In the genomic region with DNA sequence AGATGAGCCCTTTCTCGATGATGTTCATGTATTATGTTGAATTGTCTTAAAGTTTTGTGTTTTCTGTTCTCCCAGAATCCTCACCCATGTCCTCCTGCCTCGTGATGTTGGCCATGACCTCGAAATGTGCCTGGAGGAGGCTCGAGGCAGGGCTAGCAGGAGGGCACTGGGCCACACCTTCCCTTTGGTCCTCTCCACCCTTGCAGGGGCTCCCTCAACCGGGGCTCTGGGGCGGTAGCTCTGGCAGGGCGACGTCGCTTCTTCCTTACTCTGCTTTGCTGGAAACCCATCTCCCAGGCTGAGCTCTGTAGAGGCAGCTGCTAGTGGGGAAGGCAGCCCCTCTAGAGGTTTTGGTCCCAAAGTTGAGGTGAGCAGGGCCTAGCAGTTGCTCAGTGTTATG, we compare ENCODE assay signal across 22 cellular contexts. TPM values are rescaled to one million over a fixed set of nuclear protein-coding genes. Genes with fewer than 3 reads are reported as not detected.
DNase-seq lines count a peak whose midpoint lies in the region; ATAC-seq, FAIRE-seq and TF ChIP-seq lines count a peak whose summit lies in the region.
"Had no signal": no experiment of that assay in that cellular context is flagged by ENCODE, and none has a peak within 500 bp of the region (broad histone marks: within the 10 kb centered on the region; RNA-seq: fewer than 3 reads in every experiment).

No MANE protein-coding gene starts in this region.

- H3K9me3 ChIP-seq in liver (ENCODE audit: control insufficient read depth in 4 of 4, low read length in 3 of 4) (no peaks in the 10 kb centered on the region), HepG2 (ENCODE audit: low read length) (no peaks in the 10 kb centered on the region), right lobe of liver (no peaks in the 10 kb centered on the region), skeletal muscle tissue (ENCODE audit: control insufficient read depth in 3 of 3, low read length in 3 of 3) (no peaks in the 10 kb centered on the region)
- H3K9me3 ChIP-seq: Caco-2 had no signal

- TF ChIP-seq POLR2A in HepG2 (IDR thresholded peaks at IDR 0.05; ENCODE audit: insufficient read depth in 1 of 2, low read depth in 2 of 2, low read length in 2 of 2) (no peak), right lobe of liver (IDR thresholded peaks at IDR 0.05) (no peak)

- no peaks in the 10 kb centered on the region for H4K20me1 ChIP-seq in HepG2 (ENCODE audit: insufficient read depth, low read length)

- no peak overlapping the region for H2AFZ ChIP-seq in HepG2 (ENCODE audit: low read length)

- H3K4me1 ChIP-seq in liver (ENCODE audit: control insufficient read depth in 4 of 4, insufficient read depth in 4 of 4, low read length in 3 of 4) (no peaks in the 10 kb centered on the region), HepG2 (ENCODE audit: insufficient read depth, low read length) (no peaks in the 10 kb centered on the region), right lobe of liver (no peaks in the 10 kb centered on the region), skeletal muscle tissue (ENCODE audit: control insufficient read depth in 3 of 3, insufficient read depth in 3 of 3, low read length in 3 of 3) (peaks cover 18 to 27% (median 18%) of the 10 kb centered on the region in 3 donors)
- H3K4me1 ChIP-seq: Caco-2 had no signal

- ATAC-seq in HepG2: no peak
- peak in 1 of 4 donors; percentile 5 for ATAC-seq in right lobe of liver
- no peak for ATAC-seq in HG03442 (IDR thresholded peaks at IDR 0.05; ENCODE audit: unreplicated experiment)

- no TSS peak for BruUV-seq in HepG2 (replicated peaks; lab: Mats Ljungman, UMichigan)

- H3K27ac ChIP-seq in liver (ENCODE audit: low read depth in 1 of 2, low read length in 2 of 2): peak overlapping the region; percentile 15 to 17
- H3K27ac ChIP-seq in HepG2 (ENCODE audit: extremely low read length, insufficient read depth, low read length): no peak overlapping the region
- peak overlapping the region; percentile 47 to 67 (median 63) for H3K27ac ChIP-seq in right lobe of liver
- H3K27ac ChIP-seq in skeletal muscle tissue (ENCODE audit: low read depth, low read length): peak overlapping the region; percentile 30
- H3K27ac ChIP-seq: KMS-11 had no signal

- no peak for TF ChIP-seq EP300 in HepG2 (IDR thresholded peaks at IDR 0.05; ENCODE audit: low read depth in 2 of 2, low read length in 2 of 2)
- TF ChIP-seq EP300 in HepG2 (CRISPR knock-in tag; IDR thresholded peaks at IDR 0.05; ENCODE audit: borderline replicate concordance): no peak

- H3K9ac ChIP-seq in liver (ENCODE audit: low read depth in 1 of 2, low read length in 2 of 2) (no peak overlapping the region), HepG2 (ENCODE audit: insufficient read depth, low read depth, low read length) (no peak overlapping the region), skeletal muscle tissue (ENCODE audit: low read depth in 1 of 3, low read length in 3 of 3) (no peak overlapping the region)
- H3K9ac ChIP-seq: KMS-11 had no signal

- TF ChIP-seq CTCF in liver (IDR thresholded peaks at IDR 0.05; ENCODE audit: low read depth, low read length, missing input control): no peak
- no peak for TF ChIP-seq CTCF in HepG2 (CRISPR knock-in tag; IDR thresholded peaks at IDR 0.05)
- TF ChIP-seq CTCF in right lobe of liver (IDR thresholded peaks at IDR 0.05): no peak

- intact Hi-C loops in HepG2 (cut with micrococcal nuclease; ENCODE audit: unreplicated experiment) (no loop called here), right lobe of liver (cut with DNase I) (no loop called here)

- H3K27me3 ChIP-seq in liver (ENCODE audit: control insufficient read depth in 4 of 4, insufficient read depth in 4 of 4, low read length in 3 of 4) (no peaks in the 10 kb centered on the region), HepG2 (ENCODE audit: control insufficient read depth in 1 of 2, insufficient read depth in 2 of 2, low read length in 2 of 2) (peaks cover 3 to 46% of the 10 kb centered on the region in 2 experiments; a peak in 3 of 5 replicates), right lobe of liver (no peaks in the 10 kb centered on the region), skeletal muscle tissue (ENCODE audit: control insufficient read depth in 3 of 3, insufficient read depth in 3 of 3, low read length in 3 of 3) (peaks cover 0 to 3% (median 0%) of the 10 kb centered on the region in 3 donors)

- H3K4me2 ChIP-seq in HepG2 (ENCODE audit: low read depth, low read length): no peak overlapping the region
- H3K4me2 ChIP-seq: KMS-11 had no signal

- FAIRE-seq in HepG2 (lab: Jason Lieb, UNC) (no peak), frontal cortex (lab: Jason Lieb, UNC) (no peak)
- FAIRE-seq: GM19239, H54 had no signal

- H3K36me3 ChIP-seq in liver (ENCODE audit: control insufficient read depth in 4 of 4, insufficient read depth in 3 of 4, low read depth in 1 of 4, low read length in 3 of 4): no peaks in the 10 kb centered on the region
- H3K36me3 ChIP-seq in HepG2 (replicated peaks in 1 of 2; ENCODE audit: control insufficient read depth in 1 of 2, insufficient read depth in 2 of 2, low read length in 2 of 2): no peaks in the 10 kb centered on the region
- H3K36me3 ChIP-seq in right lobe of liver: no peaks in the 10 kb centered on the region
- H3K36me3 ChIP-seq in skeletal muscle tissue (ENCODE audit: control insufficient read depth in 3 of 3, insufficient read depth in 3 of 3, low read length in 3 of 3): peaks cover 17 to 38% (median 31%) of the 10 kb centered on the region in 3 donors

- CTCF ChIA-PET in HepG2 (lab: Yijun Ruan, JAX; ENCODE audit: low intra/inter-chr PET ratio, low total read pairs): no interaction called here

- TF ChIP-seq RAD21 in liver (IDR thresholded peaks at IDR 0.05) (no peak), HepG2 (CRISPR knock-in tag; IDR thresholded peaks at IDR 0.05) (no peak)

- H3K4me3 ChIP-seq in liver (ENCODE audit: low read depth in 1 of 3, low read length in 3 of 3) (no peak overlapping the region), HepG2 (replicated peaks in 1 of 3; ENCODE audit: insufficient read depth in 1 of 3, low read depth in 2 of 3, low read length in 3 of 3) (no peak overlapping the region), right lobe of liver (no peak overlapping the region), skeletal muscle tissue (ENCODE audit: low read length in 3 of 3) (no peak overlapping the region)

- DNase-seq in HepG2 (ENCODE audit: low spot score): no peak
- peak in 1 of 3 donors; percentile 33 for DNase-seq in right lobe of liver
- no peak for DNase-seq in activated CD4-positive, alpha-beta T cell treated with anti-CD3 and anti-CD28 coated beads, Interleukin-2, amount 50 U/mL, for 4 hours
- DNase-seq in NOMO-1 treated with dmso at 0.1 percent for 144 hours (lab: John Stamatoyannopoulos, UW; ENCODE audit: unreplicated experiment): no peak
- DNase-seq in frontal cortex (ENCODE audit: low spot score in 2 of 2): no peak
- DNase-seq: Caco-2; CD4-positive, CD25-positive, alpha-beta regulatory T cell; DMS153; HFFc6; NCI-H1436; NCI-H2029; NCI-H2171; NCI-H446; NK-92 treated with Interleukin-12 subunit alpha and Interleukin-12 subunit beta, amount 100 ng/mL, for 24 hours; OCI-M1 had no signal

- 81% methylated on average over 9 of the region's 9 CpGs for WGBS in liver
- WGBS in HepG2 (ENCODE audit: low lambda C conversion rate): 36% methylated on average over 9 of the region's 9 CpGs
- 77% methylated on average over 3 of the region's 9 CpGs for WGBS in right lobe of liver (ENCODE audit: insufficient coverage, low coverage, low lambda C conversion rate, missing lambda C conversion rate)

- in situ Hi-C loops in HepG2 (cut with HindIII; ENCODE audit: extremely low pct_ligation_motif_present, low pct_unique_long_range_greater_than_20kb): no loop called here

- POLR2A ChIA-PET in HepG2 (lab: Yijun Ruan, JAX): no interaction called here

- no peaks in the 10 kb centered on the region for H3K79me2 ChIP-seq in HepG2 (ENCODE audit: insufficient read depth, low read length)

RNA-seq across cellular contexts. Expression of a gene that starts 14.3 kb away (rescaled TPM):
- total RNA-seq in liver: under 1 TPM; 0.09 to 0.50 TPM
- polyA plus RNA-seq in liver: 1 to 10 TPM; 2.5 to 4.1 TPM
- 7.9 and 14.2 TPM in 2 replicates for total RNA-seq in HepG2 (2016; rRNA removed; fragmentation: Illumina TruSeq; extraction: Trizol)
- total RNA-seq in HepG2 (2016; cell fraction: cytosol; rRNA removed; fragmentation: Illumina TruSeq; extraction: Trizol; ENCODE audit: low read depth): 9.4 and 9.9 TPM in 2 replicates
- 10.8 and 14.1 TPM in 2 replicates for total RNA-seq in HepG2 (2016; cell fraction: insoluble cytoplasmic fraction; rRNA removed; fragmentation: Illumina TruSeq; extraction: Trizol)
- total RNA-seq in HepG2 (2016; cell fraction: membrane; rRNA removed; fragmentation: Illumina TruSeq; extraction: Trizol): 8.0 and 8.6 TPM in 2 replicates
- total RNA-seq in HepG2 (2016; cell fraction: nucleus; rRNA removed; fragmentation: Illumina TruSeq; extraction: Trizol): 5.1 and 9.3 TPM in 2 replicates
- 26.9 and 27.0 TPM in 2 replicates for polyA plus RNA-seq in HepG2 (2011; rRNA removed)
- polyA plus RNA-seq in HepG2 (2011; cell fraction: cytosol; rRNA removed): 15.9 and 30.0 TPM in 2 replicates
- 16.3 and 18.8 TPM in 2 replicates for polyA plus RNA-seq in HepG2 (2011; cell fraction: nucleus; rRNA removed)
- 14.9 and 18.1 TPM in 2 replicates for polyA plus RNA-seq in HepG2 (2012)
- polyA plus RNA-seq in HepG2 (2016; cell fraction: cytosol; fragmentation: Illumina TruSeq; extraction: Trizol; ENCODE audit: low read depth): 7.3 and 9.3 TPM in 2 replicates
- polyA plus RNA-seq in HepG2 (2016; cell fraction: insoluble cytoplasmic fraction; fragmentation: Illumina TruSeq; extraction: Trizol; ENCODE audit: low read depth): 5.5 and 6.2 TPM in 2 replicates
- 4.6 and 6.5 TPM in 2 replicates for polyA plus RNA-seq in HepG2 (2016; cell fraction: membrane; fragmentation: Illumina TruSeq; extraction: Trizol; ENCODE audit: low read depth)
- polyA plus RNA-seq in HepG2 (2016; cell fraction: nucleus; fragmentation: Illumina TruSeq; extraction: Trizol; ENCODE audit: insufficient read depth, low read depth): 9.5 and 10.5 TPM in 2 replicates
- 10.8 TPM in 1 of 2 replicates, not detected in the other for polyA minus RNA-seq in HepG2 (2011; rRNA and poly(A)+ RNA removed; ENCODE audit: low replicate concordance)
- 6.5 and 7.7 TPM in 2 replicates for polyA minus RNA-seq in HepG2 (2011; cell fraction: cytosol; rRNA and poly(A)+ RNA removed)
- polyA minus RNA-seq in HepG2 (2011; cell fraction: nucleus; rRNA and poly(A)+ RNA removed): 0.77 and 1.7 TPM in 2 replicates
- 1 to 10 TPM in 5 of 6 experiments, under 1 TPM in 1; 0.88 to 6.8 (median 2.5) TPM for total RNA-seq in right lobe of liver
- total RNA-seq in skeletal muscle tissue: 5.2 TPM
- total RNA-seq in frontal cortex: not detected
- total RNA-seq: CD4-positive, CD25-positive, alpha-beta regulatory T cell; HFFc6 had no signal
- polyA plus RNA-seq: CD4-positive, CD25-positive, alpha-beta regulatory T cell had no signal

RNA-seq across cellular contexts. Expression of a gene that starts 49.8 kb away (rescaled TPM):
- not detected for total RNA-seq in liver
- 1 to 10 TPM in 1 of 2 donors, not detected in 1; 1.0 TPM for polyA plus RNA-seq in liver
- total RNA-seq in HepG2 (2016; rRNA removed; fragmentation: Illumina TruSeq; extraction: Trizol): not detected in 2 replicates
- total RNA-seq in HepG2 (2016; cell fraction: cytosol; rRNA removed; fragmentation: Illumina TruSeq; extraction: Trizol; ENCODE audit: low read depth): not detected in 2 replicates
- not detected in 2 replicates for total RNA-seq in HepG2 (2016; cell fraction: insoluble cytoplasmic fraction; rRNA removed; fragmentation: Illumina TruSeq; extraction: Trizol)
- total RNA-seq in HepG2 (2016; cell fraction: membrane; rRNA removed; fragmentation: Illumina TruSeq; extraction: Trizol): not detected in 2 replicates
- total RNA-seq in HepG2 (2016; cell fraction: nucleus; rRNA removed; fragmentation: Illumina TruSeq; extraction: Trizol): not detected in 2 replicates
- 1.5 and 1.6 TPM in 2 replicates for polyA plus RNA-seq in HepG2 (2011; rRNA removed)
- 0.50 and 1.2 TPM in 2 replicates for polyA plus RNA-seq in HepG2 (2011; cell fraction: cytosol; rRNA removed)
- polyA plus RNA-seq in HepG2 (2011; cell fraction: nucleus; rRNA removed): 0.58 and 0.73 TPM in 2 replicates
- 0.23 and 0.47 TPM in 2 replicates for polyA plus RNA-seq in HepG2 (2012)
- not detected in 2 replicates for polyA plus RNA-seq in HepG2 (2016; cell fraction: cytosol; fragmentation: Illumina TruSeq; extraction: Trizol; ENCODE audit: low read depth)
- polyA plus RNA-seq in HepG2 (2016; cell fraction: insoluble cytoplasmic fraction; fragmentation: Illumina TruSeq; extraction: Trizol; ENCODE audit: low read depth): not detected in 2 replicates
- polyA plus RNA-seq in HepG2 (2016; cell fraction: membrane; fragmentation: Illumina TruSeq; extraction: Trizol; ENCODE audit: low read depth): not detected in 2 replicates
- polyA plus RNA-seq in HepG2 (2016; cell fraction: nucleus; fragmentation: Illumina TruSeq; extraction: Trizol; ENCODE audit: insufficient read depth, low read depth): not detected in 2 replicates
- polyA minus RNA-seq in HepG2 (2011; rRNA and poly(A)+ RNA removed; ENCODE audit: low replicate concordance): 0.91 TPM in 1 of 2 replicates, not detected in the other
- polyA minus RNA-seq in HepG2 (2011; cell fraction: cytosol; rRNA and poly(A)+ RNA removed): not detected in 2 replicates
- not detected in 2 replicates for polyA minus RNA-seq in HepG2 (2011; cell fraction: nucleus; rRNA and poly(A)+ RNA removed)
- under 1 TPM in 4 of 6 experiments, not detected in 2; 0.29 to 0.61 (median 0.49) TPM for total RNA-seq in right lobe of liver
- total RNA-seq in skeletal muscle tissue: not detected
- total RNA-seq in frontal cortex: not detected
- total RNA-seq: CD4-positive, CD25-positive, alpha-beta regulatory T cell; HFFc6; RPMI7951 had no signal
- polyA plus RNA-seq: CD4-positive, CD25-positive, alpha-beta regulatory T cell had no signal
